18 cellular contexts compared by ENCODE assay signal in the genomic region with DNA sequence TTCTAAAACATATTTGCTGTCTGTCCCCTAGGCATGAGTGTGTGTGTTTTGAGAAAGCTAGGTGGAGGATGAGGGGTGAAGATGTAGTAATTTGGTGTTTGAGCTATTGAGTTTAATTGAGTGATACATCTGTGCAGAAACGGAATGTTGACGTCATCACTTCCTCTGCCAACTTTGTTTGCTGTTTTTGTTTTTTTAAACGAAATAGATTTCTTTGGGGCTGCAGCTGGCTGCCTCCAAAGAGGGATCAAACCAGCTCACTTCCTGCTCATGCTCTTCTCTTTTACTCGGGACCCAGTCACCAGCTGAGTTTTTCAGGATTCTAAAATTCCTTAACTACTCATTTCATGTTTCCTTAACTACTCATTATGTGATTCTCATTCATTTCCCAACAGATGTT. TPM values are rescaled to one million over a fixed set of nuclear protein-coding genes. Genes with fewer than 3 reads are reported as not detected.
DNase-seq lines count a peak whose midpoint lies in the region; ATAC-seq and TF ChIP-seq lines count a peak whose summit lies in the region.
"Had no signal": no experiment of that assay in that cellular context is flagged by ENCODE, and none has a peak within 500 bp of the region (broad histone marks: within the 10 kb centered on the region; RNA-seq: fewer than 3 reads in every experiment).

No MANE protein-coding gene starts in this region.

- no peaks in the 10 kb centered on the region for H3K9me3 Mint-ChIP-seq in activated T-cell treated with anti-CD3 and anti-CD28 coated beads, Interleukin-2, amount 50 U/mL, for 72 hours
- peaks cover 3% of the 10 kb centered on the region for H3K9me3 Mint-ChIP-seq in progenitor cell of endocrine pancreas (ENCODE audit: low read depth)
- no peaks in the 10 kb centered on the region for H3K9me3 Mint-ChIP-seq in mesothelial cell of epicardium
- H3K9me3 Mint-ChIP-seq: activated B cell treated with CpG ODN at 0.5 μM for 24 hours; activated T-helper 2 cell treated with anti-CD3 and anti-CD28 coated beads, Interferon-gamma antibody, Interleukin-2, Interleukin-4, amounts not matched to agents 10 μg/mL and 5 μg/mL and 100 μg/mL, durations not matched to agents 14 hours and 24 hours and 36 hours; CD4-positive, alpha-beta memory T cell; neural crest cell had no signal

- H3K4me3 Mint-ChIP-seq in activated T-cell treated with anti-CD3 and anti-CD28 coated beads, Interleukin-2, amount 50 U/mL, for 72 hours = no peak overlapping the region
- H3K4me3 Mint-ChIP-seq in progenitor cell of endocrine pancreas (ENCODE audit: low read depth) (no peak overlapping the region), mesothelial cell of epicardium (no peak overlapping the region)
- H3K4me3 Mint-ChIP-seq: activated B cell treated with CpG ODN at 0.5 μM for 24 hours; CD4-positive, alpha-beta memory T cell had no signal

- no peak overlapping the region for H3K27ac Mint-ChIP-seq in activated T-cell treated with anti-CD3 and anti-CD28 coated beads, Interleukin-2, amount 50 U/mL, for 72 hours
- H3K27ac Mint-ChIP-seq in progenitor cell of endocrine pancreas (no peak overlapping the region), mesothelial cell of epicardium (no peak overlapping the region)
- H3K27ac Mint-ChIP-seq: activated B cell treated with CpG ODN at 0.5 μM for 24 hours; activated T-helper 2 cell treated with anti-CD3 and anti-CD28 coated beads, Interferon-gamma antibody, Interleukin-2, Interleukin-4, amounts not matched to agents 10 μg/mL and 5 μg/mL and 100 μg/mL, durations not matched to agents 14 hours and 24 hours and 36 hours had no signal

- H3K4me3 ChIP-seq in choroid plexus epithelial cell (ENCODE audit: low read depth, low read length) = no peak overlapping the region
- H3K4me3 ChIP-seq: A549, adrenal gland had no signal

- no peaks in the 10 kb centered on the region for H3K27me3 Mint-ChIP-seq in activated T-cell treated with anti-CD3 and anti-CD28 coated beads, Interleukin-2, amount 50 U/mL, for 72 hours (ENCODE audit: low read depth)
- H3K27me3 Mint-ChIP-seq in progenitor cell of endocrine pancreas = peaks cover 13% of the 10 kb centered on the region
- peaks cover 8% of the 10 kb centered on the region for H3K27me3 Mint-ChIP-seq in mesothelial cell of epicardium (ENCODE audit: low read depth)
- H3K27me3 Mint-ChIP-seq: activated B cell treated with CpG ODN at 0.5 μM for 24 hours; CD4-positive, alpha-beta memory T cell had no signal

- TF ChIP-seq POLR2A in erythroblast (IDR thresholded peaks at IDR 0.05; ENCODE audit: low read length) = no peak

- ATAC-seq in activated T-cell treated with anti-CD3 and anti-CD28 coated beads, Interleukin-2, amount 50 U/mL, for 72 hours (replicated peaks in 1 of 2) = peak; percentile 32 to 41
- ATAC-seq: A549 had no signal

- H3K36me3 Mint-ChIP-seq in activated T-cell treated with anti-CD3 and anti-CD28 coated beads, Interleukin-2, amount 50 U/mL, for 72 hours (ENCODE audit: insufficient read depth in 2 of 2) = peaks cover 1 to 3% of the 10 kb centered on the region in 2 donors
- H3K36me3 Mint-ChIP-seq in progenitor cell of endocrine pancreas (ENCODE audit: insufficient read depth) (no peaks in the 10 kb centered on the region), mesothelial cell of epicardium (peaks cover 1% of the 10 kb centered on the region)

- peaks cover 11% of the 10 kb centered on the region for H3K4me1 Mint-ChIP-seq in activated T-cell treated with anti-CD3 and anti-CD28 coated beads, Interleukin-2, amount 50 U/mL, for 72 hours (ENCODE audit: low read depth)
- peaks cover 23% of the 10 kb centered on the region for H3K4me1 Mint-ChIP-seq in progenitor cell of endocrine pancreas (ENCODE audit: low read depth)
- H3K4me1 Mint-ChIP-seq in mesothelial cell of epicardium = peaks cover 13% of the 10 kb centered on the region
- H3K4me1 Mint-ChIP-seq: activated B cell treated with CpG ODN at 0.5 μM for 24 hours had no signal

- no peak for DNase-seq in activated T-cell treated with anti-CD3 and anti-CD28 coated beads, Interleukin-2, amount 50 U/mL, for 72 hours
- DNase-seq in activated T-cell treated with anti-CD3 and anti-CD28 coated beads, Interleukin-2, amount 50 U/mL, for 48 hours = no peak
- DNase-seq in HT1080 (ENCODE audit: low read depth) (peak; percentile 41), choroid plexus epithelial cell (ENCODE audit: low read depth) (peak; percentile 21), myocyte (ENCODE audit: low read depth) (peak; percentile 24), progenitor cell of endocrine pancreas (ENCODE audit: low spot score, unreplicated experiment) (no peak), erythroblast (lab: John Stamatoyannopoulos, UW) (no peak), mesothelial cell of epicardium (ENCODE audit: low spot score in 2 of 2, unreplicated experiment in 2 of 2) (no peak)
- DNase-seq: activated B cell treated with CpG ODN at 0.5 μM for 24 hours; activated CD8-positive, alpha-beta memory T cell treated with anti-CD3 and anti-CD28 coated beads for 24 hours; adrenal gland; NCI-H2081; NCI-H524; SIG-M5 had no signal

- no peak for TF ChIP-seq CTCF in choroid plexus epithelial cell (conservative IDR thresholded peaks at IDR 0.05; ENCODE audit: low read depth, low read length)
- no peak for TF ChIP-seq CTCF in progenitor cell of endocrine pancreas (IDR thresholded peaks at IDR 0.05; ENCODE audit: unreplicated experiment)
- no peak for TF ChIP-seq CTCF in mesothelial cell of epicardium (IDR thresholded peaks at IDR 0.05; ENCODE audit: unreplicated experiment)

RNA-seq across cellular contexts. Expression of a gene that starts 19.5 kb away (rescaled TPM):
- total RNA-seq in activated T-cell treated with anti-CD3 and anti-CD28 coated beads, Interleukin-2, amount 50 U/mL, for 72 hours = 10 to 100 TPM; 20.0 to 25.5 TPM
- 29.8 and 33.3 TPM in 2 replicates for total RNA-seq in HT1080 (2014; rRNA removed; shearing (Covaris generic))
- polyA plus RNA-seq in HT1080 (2015; cell fraction: cytosol; rRNA removed) = 17.0 and 18.4 TPM in 2 replicates
- polyA plus RNA-seq in HT1080 (2015; cell fraction: nucleus; rRNA removed) = 15.3 and 21.0 TPM in 2 replicates
- total RNA-seq in myocyte (2.5 and 3.0 TPM in 2 replicates), progenitor cell of endocrine pancreas (3.0 and 3.3 TPM in 2 replicates), mesothelial cell of epicardium (1.0 to 1.2 TPM (median 1.1 TPM) in 3 replicates)
- 0.73 TPM for polyA plus RNA-seq in myocyte (2012)

Comparison
In these comparisons a context has a peak if more than half of its experiments do, and no peak if none do; other contexts are left out.
1. DNase-seq: peak in HT1080 (single experiment), choroid plexus epithelial cell (single experiment) and myocyte (single experiment); none in activated T-cell treated with anti-CD3 and anti-CD28 coated beads, Interleukin-2, amount 50 U/mL, for 72 hours (0 of 2), activated T-cell treated with anti-CD3 and anti-CD28 coated beads, Interleukin-2, amount 50 U/mL, for 48 hours (0 of 2), progenitor cell of endocrine pancreas (single experiment), erythroblast (0 of 2) and mesothelial cell of epicardium (0 of 2).